Comparison of ENCODE assay signal across 9 cellular contexts in genomic region chr18:44681611-44682010, GRCh38. TPM values are rescaled to one million over a fixed set of nuclear protein-coding genes. Genes with fewer than 3 reads are reported as not detected.
A peak's percentile ranks its signal among the peaks of the same experiment; 100 is the strongest.
DNase-seq lines count a peak whose midpoint lies in the region; ATAC-seq and TF ChIP-seq lines count a peak whose summit lies in the region.
"Had no signal": no experiment of that assay in that cellular context is flagged by ENCODE, and none has a peak within 500 bp of the region (broad histone marks: within the 10 kb centered on the region; RNA-seq: fewer than 3 reads in every experiment).

No MANE protein-coding gene starts in this region.

- H3K27me3 ChIP-seq in lower lobe of right lung (ENCODE audit: low read depth) (no peaks in the 10 kb centered on the region), upper lobe of right lung (no peaks in the 10 kb centered on the region)

- H3K4me1 Mint-ChIP-seq in activated CD8-positive, alpha-beta memory T cell treated with anti-CD3 and anti-CD28 coated beads, Interleukin-2, amount 10 ng/mL, durations not matched to agents 7 days and 5 days: peaks cover 25% of the 10 kb centered on the region
- H3K4me1 Mint-ChIP-seq in osteocyte (ENCODE audit: unreplicated experiment): peaks cover 16% of the 10 kb centered on the region

- no peaks in the 10 kb centered on the region for H3K9me3 Mint-ChIP-seq in activated CD8-positive, alpha-beta memory T cell treated with anti-CD3 and anti-CD28 coated beads, Interleukin-2, amount 10 ng/mL, durations not matched to agents 7 days and 5 days (ENCODE audit: low read depth)
- no peaks in the 10 kb centered on the region for H3K9me3 Mint-ChIP-seq in osteocyte (ENCODE audit: unreplicated experiment)

- no peak overlapping the region for H3K4me3 Mint-ChIP-seq in activated CD8-positive, alpha-beta memory T cell treated with anti-CD3 and anti-CD28 coated beads, Interleukin-2, amount 10 ng/mL, durations not matched to agents 7 days and 5 days
- no peak overlapping the region for H3K4me3 Mint-ChIP-seq in osteocyte (ENCODE audit: unreplicated experiment)

- no peak for ATAC-seq in activated CD8-positive, alpha-beta memory T cell treated with anti-CD3 and anti-CD28 coated beads, Interleukin-2, amount 10 ng/mL, durations not matched to agents 7 days and 5 days
- ATAC-seq in lower lobe of right lung (no peak), upper lobe of right lung (no peak), HG02852 (IDR thresholded peaks at IDR 0.05; ENCODE audit: unreplicated experiment) (no peak)
- ATAC-seq: esophagus mucosa had no signal

- TF ChIP-seq CTCF in astrocyte of the cerebellum (IDR thresholded peaks at IDR 0.05; ENCODE audit: low read depth, low read length, missing control alignments) (no peak), lower lobe of right lung (IDR thresholded peaks at IDR 0.05) (no peak), upper lobe of right lung (IDR thresholded peaks at IDR 0.05) (no peak), osteocyte (IDR thresholded peaks at IDR 0.05) (no peak)

- peak overlapping the region; percentile 60 for H3K4me3 ChIP-seq in astrocyte of the cerebellum (ENCODE audit: low read depth, low read length)
- H3K4me3 ChIP-seq in lower lobe of right lung: peak overlapping the region; percentile 83
- peak overlapping the region; percentile 82 for H3K4me3 ChIP-seq in upper lobe of right lung

- H3K27ac ChIP-seq in lower lobe of right lung (peak overlapping the region; percentile 95), upper lobe of right lung (peak overlapping the region; percentile 94)

- H3K36me3 Mint-ChIP-seq in activated CD8-positive, alpha-beta memory T cell treated with anti-CD3 and anti-CD28 coated beads, Interleukin-2, amount 10 ng/mL, durations not matched to agents 7 days and 5 days: peaks cover 9% of the 10 kb centered on the region
- no peaks in the 10 kb centered on the region for H3K36me3 Mint-ChIP-seq in osteocyte (ENCODE audit: unreplicated experiment)

- in situ Hi-C loops in astrocyte of the cerebellum (cut with HindIII; ENCODE audit: low sequenced_read_pairs): loop anchor here (5.0 kb wide), 1 partner anchor 96 kb away; no protein-coding TSS in a partner anchor

- CTCF ChIA-PET in activated CD8-positive, alpha-beta memory T cell treated with anti-CD3 and anti-CD28 coated beads, Interleukin-2, amount 10 ng/mL, durations not matched to agents 7 days and 5 days (lab: Charles Lee): no interaction called here

- no peak for DNase-seq in activated CD8-positive, alpha-beta memory T cell treated with anti-CD3 and anti-CD28 coated beads, Interleukin-2, amount 10 ng/mL, durations not matched to agents 7 days and 5 days
- no peak for DNase-seq in activated CD8-positive, alpha-beta memory T cell treated with anti-CD3 and anti-CD28 coated beads, Interleukin-2, amount 50 U/mL, for 4 hours
- DNase-seq in astrocyte of the cerebellum (ENCODE audit: low read depth) (no peak), lower lobe of right lung (no peak), upper lobe of right lung (no peak), osteocyte (ENCODE audit: extremely low spot score, unreplicated experiment) (no peak), NCI-H446 (lab: John Stamatoyannopoulos, UW) (no peak)

- intact Hi-C loops in lower lobe of right lung (cut with DNase I): no loop called here
- intact Hi-C loops in upper lobe of right lung (cut with DNase I): no loop called here

- peaks cover 13% of the 10 kb centered on the region for H3K4me1 ChIP-seq in lower lobe of right lung
- peaks cover 16% of the 10 kb centered on the region for H3K4me1 ChIP-seq in upper lobe of right lung

- peaks cover 9% of the 10 kb centered on the region for H3K27me3 Mint-ChIP-seq in activated CD8-positive, alpha-beta memory T cell treated with anti-CD3 and anti-CD28 coated beads, Interleukin-2, amount 10 ng/mL, durations not matched to agents 7 days and 5 days
- no peaks in the 10 kb centered on the region for H3K27me3 Mint-ChIP-seq in osteocyte (ENCODE audit: unreplicated experiment)

- H3K36me3 ChIP-seq in lower lobe of right lung (no peaks in the 10 kb centered on the region), upper lobe of right lung (no peaks in the 10 kb centered on the region)

- H3K9me3 ChIP-seq in lower lobe of right lung: no peaks in the 10 kb centered on the region
- H3K9me3 ChIP-seq in upper lobe of right lung: no peaks in the 10 kb centered on the region

- H3K27ac Mint-ChIP-seq in activated CD8-positive, alpha-beta memory T cell treated with anti-CD3 and anti-CD28 coated beads, Interleukin-2, amount 10 ng/mL, durations not matched to agents 7 days and 5 days: peak overlapping the region; percentile 86
- no peak overlapping the region for H3K27ac Mint-ChIP-seq in osteocyte (ENCODE audit: unreplicated experiment)

RNA-seq across cellular contexts. Expression of gene SETBP1, which starts 0.9 kb away (rescaled TPM):
- total RNA-seq in activated CD8-positive, alpha-beta memory T cell treated with anti-CD3 and anti-CD28 coated beads, Interleukin-2, amount 10 ng/mL, durations not matched to agents 7 days and 5 days: 10 to 100 TPM; 25.2 to 30.3 TPM
- 25.8 TPM for total RNA-seq in lower lobe of right lung
- 39.5 TPM for total RNA-seq in upper lobe of right lung
- 69.3 and 80.0 TPM in 2 replicates for total RNA-seq in osteocyte
